ENCODE assay signal across 9 cellular contexts in the genomic region with DNA sequence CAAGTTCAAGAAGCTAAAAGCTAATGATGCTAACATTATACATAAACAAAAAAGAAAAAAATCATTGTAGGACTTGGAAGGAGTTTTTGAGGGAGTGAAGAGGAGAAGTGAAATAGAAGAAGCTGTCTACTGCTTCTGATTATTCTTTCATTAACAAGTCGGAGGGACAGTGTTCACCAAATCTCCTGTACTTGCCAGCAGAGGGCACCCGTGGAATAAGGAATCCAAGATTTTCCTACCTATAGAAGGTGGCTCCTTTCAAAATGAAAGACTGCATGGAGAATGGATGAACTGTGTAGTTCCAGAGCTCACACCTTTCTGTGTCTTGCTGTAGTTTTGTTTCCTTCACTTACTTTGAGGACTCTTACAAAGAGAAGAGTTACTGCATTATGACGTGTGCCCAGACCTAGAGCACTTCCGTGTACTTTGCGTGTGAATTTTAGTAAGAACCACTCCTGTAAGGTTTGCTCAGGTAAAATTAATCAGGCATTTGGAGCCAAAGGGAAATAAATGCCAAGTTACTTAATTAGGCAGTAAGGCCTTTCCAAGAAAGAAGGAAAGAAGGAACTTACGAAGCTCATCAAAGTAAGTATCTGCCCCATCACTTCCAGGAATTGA.
A peak's percentile ranks its signal among the peaks of the same experiment; 100 is the strongest.
DNase-seq lines count a peak whose midpoint lies in the region; ATAC-seq, FAIRE-seq and TF ChIP-seq lines count a peak whose summit lies in the region.
"Had no signal": no experiment of that assay in that cellular context is flagged by ENCODE, and none has a peak within 500 bp of the region (broad histone marks: within the 10 kb centered on the region; RNA-seq: fewer than 3 reads in every experiment).

No MANE protein-coding gene starts in this region.

- no peak overlapping the region for H3K4me3 ChIP-seq in sigmoid colon
- H3K4me3 ChIP-seq in H7 (ENCODE audit: insufficient read depth, low read depth, low read length) = no peak overlapping the region

- H3K27me3 ChIP-seq in sigmoid colon = no peaks in the 10 kb centered on the region
- H3K27me3 ChIP-seq in H7 (ENCODE audit: control insufficient read depth, insufficient read depth, low read length) = no peaks in the 10 kb centered on the region
- H3K27me3 ChIP-seq: neutrophil had no signal

- H3K27ac ChIP-seq in sigmoid colon = no peak overlapping the region
- H3K27ac ChIP-seq: neutrophil had no signal

- ATAC-seq in HG03045 (IDR thresholded peaks at IDR 0.05; ENCODE audit: unreplicated experiment) = peak; percentile 43

- H3K4me1 ChIP-seq in sigmoid colon = no peaks in the 10 kb centered on the region

- intact Hi-C loops in sigmoid colon (cut with DNase I) = loop anchor here (2.0 to 10.0 kb wide), 3 partner anchors 146 to 813 kb away; partner anchors contain the start of gene SEMA3D

- peak; percentile 48 to 70 (median 58) for TF ChIP-seq CTCF in sigmoid colon (IDR thresholded peaks at IDR 0.05)

- DNase-seq in GF-D8 (lab: John Stamatoyannopoulos, UW) = peak; percentile 24
- peak; percentile 32 for DNase-seq in NCI-H226
- DNase-seq in amniotic stem cell (lab: John Stamatoyannopoulos, UW) = peak; percentile 39
- peak; percentile 4 for DNase-seq in hepatic stellate cell (ENCODE audit: low spot score)
- no peak for DNase-seq in sigmoid colon
- DNase-seq in H7 = no peak

- no peak for TF ChIP-seq EP300 in sigmoid colon (IDR thresholded peaks at IDR 0.05)

- no peak for TF ChIP-seq POLR2A in sigmoid colon (IDR thresholded peaks at IDR 0.05)

- FAIRE-seq in A204.1 (lab: Jason Lieb, UNC) = peak; percentile 74

- H3K9me3 ChIP-seq in sigmoid colon = no peaks in the 10 kb centered on the region
- H3K9me3 ChIP-seq: neutrophil had no signal

- WGBS in sigmoid colon, 2 donors = 51 to 61% methylated on average over 6 of the region's 6 CpGs

- H3K36me3 ChIP-seq in sigmoid colon = no peaks in the 10 kb centered on the region
- H3K36me3 ChIP-seq in H7 (replicated peaks; ENCODE audit: control insufficient read depth, insufficient read depth, low read length) = no peaks in the 10 kb centered on the region
- H3K36me3 ChIP-seq: neutrophil had no signal

Comparison
In these comparisons a context has a peak if more than half of its experiments do, and no peak if none do; other contexts are left out.
1. DNase-seq: peak in GF-D8 (single experiment), NCI-H226 (single experiment), amniotic stem cell (single experiment) and hepatic stellate cell (single experiment); none in sigmoid colon (single experiment) and H7 (single experiment).